8 cellular contexts compared by ENCODE assay signal in the genomic region with DNA sequence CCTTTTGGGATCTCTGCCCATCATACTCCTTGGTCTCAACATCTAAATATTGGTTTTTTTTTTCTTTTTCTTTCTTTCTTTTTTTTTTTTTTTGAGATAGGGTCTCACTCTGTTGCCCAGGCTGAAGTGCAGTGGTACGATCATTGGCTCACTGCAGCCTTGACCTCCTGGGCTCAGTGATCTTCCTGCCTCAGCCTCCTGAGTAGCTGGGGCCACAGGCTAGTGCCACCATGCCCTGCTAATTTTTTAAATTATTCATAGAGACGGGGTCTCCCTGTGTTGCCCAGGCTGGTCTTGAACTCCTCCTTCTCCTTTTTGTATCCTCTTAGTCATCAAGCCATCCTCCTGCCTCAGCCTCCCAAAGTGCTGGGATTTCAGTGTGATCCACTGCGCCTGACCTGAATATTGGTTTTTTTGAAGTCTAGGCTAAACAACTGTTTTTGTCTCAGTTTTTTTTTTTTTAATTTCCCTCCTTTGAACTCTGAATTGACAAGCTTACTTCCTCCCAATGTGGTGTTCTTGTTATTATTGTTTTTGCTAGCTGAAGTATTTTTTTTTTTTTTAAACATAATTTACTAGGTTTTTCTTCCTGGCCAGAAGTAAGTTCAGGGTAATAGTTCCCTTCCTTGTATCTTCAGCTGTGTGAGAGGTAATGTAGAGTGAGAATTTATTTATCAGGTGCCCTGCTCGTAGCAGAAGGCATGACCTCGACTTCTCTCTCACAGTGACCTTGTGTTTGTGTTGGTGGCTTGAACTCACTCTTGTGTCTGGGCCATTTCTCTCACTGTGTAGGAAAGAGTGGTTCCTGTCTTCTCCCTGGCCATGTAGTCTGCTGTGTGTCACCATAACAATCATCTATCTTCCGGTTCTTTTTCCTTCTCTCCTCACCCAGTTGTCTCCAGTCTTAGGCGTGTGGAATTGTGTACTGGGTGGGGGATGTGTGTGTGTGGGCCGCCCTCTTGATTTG. TPM values are rescaled to one million over a fixed set of nuclear protein-coding genes. Genes with fewer than 3 reads are reported as not detected.
A peak's percentile ranks its signal among the peaks of the same experiment; 100 is the strongest.
DNase-seq lines count a peak whose midpoint lies in the region; ATAC-seq lines count a peak whose summit lies in the region.
"Had no signal": no experiment of that assay in that cellular context is flagged by ENCODE, and none has a peak within 500 bp of the region (broad histone marks: within the 10 kb centered on the region; RNA-seq: fewer than 3 reads in every experiment).

No MANE protein-coding gene starts in this region.

- ATAC-seq in right cardiac atrium: no peak

- in situ Hi-C loops in G401 (cut with HindIII; ENCODE audit: low sequenced_read_pairs): no loop called here

- WGBS in right cardiac atrium: 60% methylated on average over 8 of the region's 8 CpGs

- DNase-seq in KG1 (lab: John Stamatoyannopoulos, UW) (peak; percentile 19), T-helper 9 cell (peak; percentile 48), right cardiac atrium (no peak), G401 (ENCODE audit: low spot score) (no peak), SK-N-DZ (ENCODE audit: low spot score) (no peak), NCI-H774 (lab: John Stamatoyannopoulos, UW) (no peak)
- DNase-seq in stimulated activated naive CD4-positive, alpha-beta T cell treated with Interleukin-2 at 50 U/mL for 16 hours (lab: John Stamatoyannopoulos, UW): peak; percentile 15
- DNase-seq: NCI-H2171 had no signal

- H3K4me3 ChIP-seq in right cardiac atrium (ENCODE audit: low read length): no peak overlapping the region

- no peaks in the 10 kb centered on the region for H3K9me3 ChIP-seq in right cardiac atrium (ENCODE audit: control insufficient read depth, low read length)

- H3K4me1 ChIP-seq in right cardiac atrium (ENCODE audit: control insufficient read depth, insufficient read depth, low read length): peaks cover 26% of the 10 kb centered on the region

- intact Hi-C loops in right cardiac atrium (cut with DNase I): no loop called here

- no peaks in the 10 kb centered on the region for H3K27me3 ChIP-seq in right cardiac atrium (ENCODE audit: control insufficient read depth, insufficient read depth)

- H3K27ac ChIP-seq in right cardiac atrium (ENCODE audit: low read length): peak overlapping the region; percentile 42

RNA-seq across cellular contexts. Expression of gene MAPKAPK2, which starts 31.1 kb away (rescaled TPM):
- 100 to 1,000 TPM; 192 to 221 (median 216) TPM for total RNA-seq in right cardiac atrium
- polyA plus RNA-seq in right cardiac atrium: 129 TPM
- 25.7 and 32.7 TPM in 2 replicates for total RNA-seq in G401 (2014; rRNA removed; shearing (Covaris generic))
- 6.2 and 9.1 TPM in 2 replicates for polyA plus RNA-seq in SK-N-DZ (2014; cell fraction: cytosol; rRNA removed)
- polyA plus RNA-seq in SK-N-DZ (2014; cell fraction: nucleus; rRNA removed): 10.9 and 15.0 TPM in 2 replicates

RNA-seq across cellular contexts. Expression of gene IL19, which starts 54.7 kb away (rescaled TPM):
- total RNA-seq in right cardiac atrium: not detected
- not detected for polyA plus RNA-seq in right cardiac atrium
- not detected in 2 replicates for total RNA-seq in G401 (2014; rRNA removed; shearing (Covaris generic))
- polyA plus RNA-seq in SK-N-DZ (2014; cell fraction: cytosol; rRNA removed): not detected in 2 replicates
- not detected in 2 replicates for polyA plus RNA-seq in SK-N-DZ (2014; cell fraction: nucleus; rRNA removed)

RNA-seq across cellular contexts. Expression of gene IL10, which starts 56.5 kb away (rescaled TPM):
- 1 to 10 TPM in 3 of 4 donors, under 1 TPM in 1; 0.59 to 5.9 (median 1.3) TPM for total RNA-seq in right cardiac atrium
- polyA plus RNA-seq in right cardiac atrium: 0.75 TPM
- not detected in 2 replicates for total RNA-seq in G401 (2014; rRNA removed; shearing (Covaris generic))
- polyA plus RNA-seq in SK-N-DZ (2014; cell fraction: cytosol; rRNA removed): not detected in 2 replicates
- polyA plus RNA-seq in SK-N-DZ (2014; cell fraction: nucleus; rRNA removed): not detected in 2 replicates

Comparison
In these comparisons a context has a peak if more than half of its experiments do, and no peak if none do; other contexts are left out.
1. DNase-seq: peak in KG1 (single experiment), T-helper 9 cell (single experiment) and stimulated activated naive CD4-positive, alpha-beta T cell treated with Interleukin-2 at 50 U/mL for 16 hours (single experiment); none in right cardiac atrium (0 of 3), G401 (single experiment), SK-N-DZ (single experiment) and NCI-H774 (single experiment).